In genomic region chr7:47591655-47592572, GRCh38 we compare ENCODE assay signal across 13 cellular contexts. TPM values are rescaled to one million over a fixed set of nuclear protein-coding genes. Genes with fewer than 3 reads are reported as not detected.
DNase-seq lines count a peak whose midpoint lies in the region; ATAC-seq, FAIRE-seq and TF ChIP-seq lines count a peak whose summit lies in the region.
"Had no signal": no experiment of that assay in that cellular context is flagged by ENCODE, and none has a peak within 500 bp of the region (broad histone marks: within the 10 kb centered on the region; RNA-seq: fewer than 3 reads in every experiment).

No MANE protein-coding gene starts in this region.

- TF ChIP-seq POLR2A in body of pancreas (IDR thresholded peaks at IDR 0.05), result no peak
- peak in 1 of 2 donors; percentile 0 for TF ChIP-seq POLR2A in thyroid gland (IDR thresholded peaks at IDR 0.05)

- intact Hi-C loops in body of pancreas (cut with DNase I), result no loop called here
- intact Hi-C loops in kidney (cut with DNase I), result no loop called here
- intact Hi-C loops in thyroid gland (cut with DNase I), result no loop called here

- H3K27ac ChIP-seq in body of pancreas (peak overlapping the region in 3 of 4 donors; percentile 17 to 56 (median 35)), kidney (ENCODE audit: low read depth in 2 of 2, low read length in 2 of 2) (peak overlapping the region; percentile 37 to 41), thyroid gland (peak overlapping the region; percentile 88 to 99 (median 95))

- H3K9me3 ChIP-seq in HAP-1 (0 out of 2 replicates have a peak, but pooled peaks cover 8% of the 10 kb centered on the region), body of pancreas (peaks cover 0 to 6% (median 0%) of the 10 kb centered on the region in 3 donors), kidney (ENCODE audit: control insufficient read depth in 1 of 2, low read length in 2 of 2) (peaks cover 1 to 6% of the 10 kb centered on the region in 2 donors), thyroid gland (no peaks in the 10 kb centered on the region)

- H3K4me1 ChIP-seq in HAP-1 (peaks cover 23% of the 10 kb centered on the region), body of pancreas (peaks cover 9% of the 10 kb centered on the region), kidney (ENCODE audit: control insufficient read depth in 1 of 2, insufficient read depth in 1 of 2, low read depth in 1 of 2, low read length in 2 of 2) (peaks cover 7 to 13% of the 10 kb centered on the region in 2 donors), thyroid gland (peaks cover 16 to 38% of the 10 kb centered on the region in 2 donors)

- TF ChIP-seq CTCF in body of pancreas (IDR thresholded peaks at IDR 0.05) (no peak), kidney (IDR thresholded peaks at IDR 0.05; ENCODE audit: borderline replicate concordance, extremely low read depth, insufficient read depth) (no peak), thyroid gland (IDR thresholded peaks at IDR 0.05) (no peak)

- H3K36me3 ChIP-seq in HAP-1 (replicated peaks), result no peaks in the 10 kb centered on the region
- H3K36me3 ChIP-seq in body of pancreas (replicated peaks in 1 of 2; ENCODE audit: insufficient read depth in 1 of 2, low read depth in 2 of 2), result no peaks in the 10 kb centered on the region
- no peaks in the 10 kb centered on the region for H3K36me3 ChIP-seq in kidney (ENCODE audit: control insufficient read depth in 1 of 2, insufficient read depth in 2 of 2, low read length in 2 of 2)
- no peaks in the 10 kb centered on the region for H3K36me3 ChIP-seq in thyroid gland

- ATAC-seq in body of pancreas (peak; percentile 22), HG03342 (IDR thresholded peaks at IDR 0.05; ENCODE audit: unreplicated experiment) (no peak), HG03565 (IDR thresholded peaks at IDR 0.05; ENCODE audit: unreplicated experiment) (no peak)
- ATAC-seq: GM12878 had no signal

- H3K4me3 ChIP-seq in HAP-1 (peak overlapping the region; percentile 8), body of pancreas (no peak overlapping the region), kidney (ENCODE audit: low read length in 2 of 2) (no peak overlapping the region), thyroid gland (replicated peaks in 1 of 3) (no peak overlapping the region)
- H3K4me3 ChIP-seq: GM12878 had no signal

- no peaks in the 10 kb centered on the region for H3K27me3 ChIP-seq in HAP-1 (ENCODE audit: low read depth)
- no peaks in the 10 kb centered on the region for H3K27me3 ChIP-seq in body of pancreas
- no peaks in the 10 kb centered on the region for H3K27me3 ChIP-seq in thyroid gland

- FAIRE-seq in kidney (lab: Jason Lieb, UNC), result no peak
- FAIRE-seq: GM12878 had no signal

- DNase-seq in HAP-1 (ENCODE audit: low spot score in 2 of 2) (peak; percentile 92 to 97), body of pancreas (no peak), kidney (no peak), thyroid gland (peak; percentile 70 to 83), activated gamma-delta T cell (lab: John Stamatoyannopoulos, UW) (no peak), cerebellar nuclear complex (lab: John Stamatoyannopoulos, UW) (no peak)
- DNase-seq: head of caudate nucleus, Kasumi-1, NCI-H2171, OCI-M1 had no signal

- in situ Hi-C loops in HAP-1 (cut with MboI; ENCODE audit: low sequenced_read_pairs), result no loop called here

- no peak overlapping the region for H3K9ac ChIP-seq in kidney (ENCODE audit: low read length in 2 of 2)

- 56 to 71% methylated on average over 17 of the region's 17 CpGs for WGBS in body of pancreas, 2 donors
- 42 to 46% methylated on average over 17 of the region's 17 CpGs for WGBS in thyroid gland, 2 donors

RNA-seq across cellular contexts. Expression of gene TNS3, which starts 10.0 kb away (rescaled TPM):
- total RNA-seq in body of pancreas, result 100 to 1,000 TPM; 100 to 265 TPM
- total RNA-seq in kidney, result 198 TPM
- 38.4 TPM for polyA plus RNA-seq in kidney (ENCODE audit: insufficient read depth, low read depth, low replicate concordance)
- total RNA-seq in thyroid gland, result 10 to 100 TPM; 65.8 to 93.0 (median 80.7) TPM

Comparison
In these comparisons a context has a peak if more than half of its experiments do, and no peak if none do; other contexts are left out.
1. DNase-seq: peak in HAP-1 (2 of 2) and thyroid gland (2 of 2); none in body of pancreas (0 of 4), kidney (single experiment), activated gamma-delta T cell (single experiment) and cerebellar nuclear complex (0 of 2).
2. H3K27ac ChIP-seq: peak in every context shown above with its lines; median percentile 95 in thyroid gland; 39 in kidney; 35 in body of pancreas.